18 cellular contexts compared by ENCODE assay signal in genomic region chr21:16137106-16137505, GRCh38.
DNase-seq lines count a peak whose midpoint lies in the region; ATAC-seq, FAIRE-seq and TF ChIP-seq lines count a peak whose summit lies in the region.
"Had no signal": no experiment of that assay in that cellular context is flagged by ENCODE, and none has a peak within 500 bp of the region (broad histone marks: within the 10 kb centered on the region; RNA-seq: fewer than 3 reads in every experiment).

No MANE protein-coding gene starts in this region.

- H3K79me1 ChIP-seq in IMR-90 (ENCODE audit: low read depth in 1 of 2, low read length in 2 of 2): no peaks in the 10 kb centered on the region

- H4K5ac ChIP-seq in IMR-90 (ENCODE audit: low read depth, low read length): no peak overlapping the region

- intact Hi-C loops in IMR-90 (cut with micrococcal nuclease) (no loop called here), left lung (cut with DNase I) (no loop called here)

- H2BK5ac ChIP-seq in IMR-90 (ENCODE audit: low read depth, low read length, poor library complexity, severe bottlenecking): no peak overlapping the region

- no peak for TF ChIP-seq CTCF in IMR-90 (conservative IDR thresholded peaks at IDR 0.05; ENCODE audit: low read depth, low read length)
- TF ChIP-seq CTCF in bronchial epithelial cell (IDR thresholded peaks at IDR 0.05; ENCODE audit: insufficient read depth, low read length, severe bottlenecking): no peak
- no peak for TF ChIP-seq CTCF in epithelial cell of esophagus (IDR thresholded peaks at IDR 0.05; ENCODE audit: insufficient read depth, low read depth, low read length, missing control alignments)
- TF ChIP-seq CTCF in left lung (IDR thresholded peaks at IDR 0.05): no peak

- no peak overlapping the region for H3K23ac ChIP-seq in IMR-90 (ENCODE audit: low read depth, low read length)

- no peak overlapping the region for H3K14ac ChIP-seq in IMR-90 (replicated peaks; ENCODE audit: low read depth, low read length)

- H3K27ac ChIP-seq in IMR-90 (ENCODE audit: insufficient read depth, low read length): no peak overlapping the region
- H3K27ac ChIP-seq in left lung: no peak overlapping the region
- H3K27ac ChIP-seq: BLaER1, GM23248, HL-60 had no signal

- H2BK15ac ChIP-seq in IMR-90 (ENCODE audit: low read depth, low read length): no peak overlapping the region

- no peak overlapping the region for H3K4ac ChIP-seq in IMR-90 (ENCODE audit: low read depth, low read length)

- dilution Hi-C loops in IMR-90 (cut with HindIII; ENCODE audit: low sequenced_read_pairs, unreplicated experiment): no loop called here

- H3K18ac ChIP-seq in IMR-90 (ENCODE audit: low read depth, low read length): no peak overlapping the region

- H3K36me3 ChIP-seq in IMR-90 (ENCODE audit: control insufficient read depth, insufficient read depth, low read length) (no peaks in the 10 kb centered on the region), bronchial epithelial cell (ENCODE audit: control insufficient read depth, insufficient read depth, low read length) (no peaks in the 10 kb centered on the region), left lung (no peaks in the 10 kb centered on the region)
- H3K36me3 ChIP-seq: BLaER1, HAP-1 had no signal

- no peak for ATAC-seq in IMR-90 (ENCODE audit: low read depth)
- peak; percentile 71 for ATAC-seq in left lung
- ATAC-seq in HG02885 (IDR thresholded peaks at IDR 0.05; ENCODE audit: poor library complexity, unreplicated experiment): no peak

- H3K9ac ChIP-seq in IMR-90 (ENCODE audit: low read depth, low read length): no peak overlapping the region
- H3K9ac ChIP-seq: BLaER1, GM23248 had no signal

- CTCF ChIA-PET in IMR-90 (lab: Yijun Ruan, JAX): no interaction called here

- POLR2A ChIA-PET in IMR-90 (lab: Charles Lee; ENCODE audit: unreplicated experiment): no interaction called here

- no peaks in the 10 kb centered on the region for H3K9me1 ChIP-seq in IMR-90 (ENCODE audit: insufficient read depth, low read length)

- WGBS in IMR-90 (ENCODE audit: extremely low coverage in 2 of 2, insufficient read length in 1 of 2), 2 experiments: no CpG with 5 or more reads among the region's 1 CpG

- H3K4me2 ChIP-seq in IMR-90 (ENCODE audit: low read depth, low read length): no peak overlapping the region
- H3K4me2 ChIP-seq: BLaER1 had no signal

- no peak overlapping the region for H3K56ac ChIP-seq in IMR-90 (ENCODE audit: extremely low read depth, insufficient read depth, low read length)

- H2BK20ac ChIP-seq in IMR-90 (ENCODE audit: low read depth, low read length): no peak overlapping the region

- TF ChIP-seq RAD21 in IMR-90 (IDR thresholded peaks at IDR 0.05; ENCODE audit: low read length): no peak

- FAIRE-seq in bronchial epithelial cell (lab: Jason Lieb, UNC): no peak
- FAIRE-seq: GM12892, GM18507 had no signal

- in situ Hi-C loops in IMR-90 (cut with MboI; ENCODE audit: low sequenced_read_pairs): no loop called here

- H3K4me3 ChIP-seq in IMR-90 (ENCODE audit: insufficient read depth, low read depth, low read length) (no peak overlapping the region), bronchial epithelial cell (ENCODE audit: low read depth, low read length) (no peak overlapping the region), epithelial cell of esophagus (ENCODE audit: low read length) (no peak overlapping the region), left lung (no peak overlapping the region)
- H3K4me3 ChIP-seq: BLaER1, GM23248, HAP-1 had no signal

- H3K9me3 ChIP-seq in IMR-90 (ENCODE audit: control insufficient read depth, insufficient read depth, low read length) (no peaks in the 10 kb centered on the region), left lung (no peaks in the 10 kb centered on the region)
- H3K9me3 ChIP-seq: BLaER1, HAP-1 had no signal

- no peak overlapping the region for H4K91ac ChIP-seq in IMR-90 (ENCODE audit: insufficient read depth, low read depth, low read length)

- no peak overlapping the region for H2AK5ac ChIP-seq in IMR-90 (ENCODE audit: low read depth, low read length)

- no peak overlapping the region for H4K8ac ChIP-seq in IMR-90 (ENCODE audit: low read depth in 2 of 2, low read length in 2 of 2)

- BruUV-seq in IMR-90 (replicated peaks; lab: Mats Ljungman, UMichigan): no TSS peak

- H2AK9ac ChIP-seq in IMR-90 (replicated peaks; ENCODE audit: low read depth, low read length, poor library complexity): no peak overlapping the region

- H3K4me1 ChIP-seq in IMR-90 (ENCODE audit: control insufficient read depth, insufficient read depth, low read length) (no peaks in the 10 kb centered on the region), left lung (peaks cover 0 to 2% of the 10 kb centered on the region in 2 donors)
- H3K4me1 ChIP-seq: BLaER1 had no signal

- peak; percentile 8 for DNase-seq in IMR-90
- DNase-seq in bronchial epithelial cell (ENCODE audit: low read depth): peak; percentile 43
- DNase-seq in epithelial cell of esophagus (ENCODE audit: low read depth): peak; percentile 23
- no peak for DNase-seq in left lung
- DNase-seq in iPS-NIHi11 (ENCODE audit: low spot score): no peak
- DNase-seq in HK-2 (ENCODE audit: unreplicated experiment): no peak
- DNase-seq: 8988T; CD4-positive, alpha-beta memory T cell; DMS153; DMS79; GDM1; GM23248 had no signal

- H3K27me3 ChIP-seq in IMR-90 (ENCODE audit: control insufficient read depth, insufficient read depth, low read length) (no peaks in the 10 kb centered on the region; the same call in 1 of the 2 replicates), bronchial epithelial cell (ENCODE audit: control insufficient read depth, insufficient read depth, low read length) (no peaks in the 10 kb centered on the region), left lung (no peaks in the 10 kb centered on the region)
- H3K27me3 ChIP-seq: BLaER1 had no signal

- no peak for TF ChIP-seq POLR2A in IMR-90 (IDR thresholded peaks at IDR 0.05; ENCODE audit: low read depth, low read length)

- no peak overlapping the region for H2BK120ac ChIP-seq in IMR-90 (ENCODE audit: low read depth, low read length)

- H4K20me1 ChIP-seq in IMR-90 (ENCODE audit: insufficient read depth, low read length): no peaks in the 10 kb centered on the region
- H4K20me1 ChIP-seq: BLaER1 had no signal

- H2AFZ ChIP-seq in IMR-90 (replicated peaks; ENCODE audit: low read length, poor library complexity): no peak overlapping the region
- H2AFZ ChIP-seq: GM23248 had no signal

TF ChIP-seq in IMR-90, 13 proteins besides CTCF, POLR2A, EP300 and RAD21:
- no peak for TF ChIP-seq BHLHE40 (IDR thresholded peaks at IDR 0.05; ENCODE audit: low read depth, low read length)
- no peak for TF ChIP-seq RCOR1 (IDR thresholded peaks at IDR 0.05; ENCODE audit: insufficient replicate concordance, low read length)

Comparison
In these comparisons a context has a peak if more than half of its experiments do, and no peak if none do; other contexts are left out.
1. DNase-seq: peak in IMR-90 (single experiment), bronchial epithelial cell (single experiment) and epithelial cell of esophagus (single experiment); none in left lung (0 of 2), iPS-NIHi11 (single experiment) and HK-2 (single experiment).